In genomic region chr22:45212306-45212709, GRCh38 we compare ENCODE assay signal across 9 cellular contexts. TPM values are rescaled to one million over a fixed set of nuclear protein-coding genes. Genes with fewer than 3 reads are reported as not detected.
DNase-seq lines count a peak whose midpoint lies in the region; ATAC-seq and TF ChIP-seq lines count a peak whose summit lies in the region.
"Had no signal": no experiment of that assay in that cellular context is flagged by ENCODE, and none has a peak within 500 bp of the region (broad histone marks: within the 10 kb centered on the region; RNA-seq: fewer than 3 reads in every experiment).

No MANE protein-coding gene starts in this region.

- peak overlapping the region; percentile 4 for H3K4me3 ChIP-seq in ectodermal cell (ENCODE audit: insufficient read depth, low read depth, low read length)
- H3K4me3 ChIP-seq in lung = no peak overlapping the region
- peak overlapping the region; percentile 0 for H3K4me3 ChIP-seq in urinary bladder (ENCODE audit: low read depth, low read length)

- no peak for TF ChIP-seq CTCF in lung (IDR thresholded peaks at IDR 0.05; ENCODE audit: control extremely low read depth, extremely low read depth)

- ATAC-seq in lung (ENCODE audit: insufficient read depth, low FRiP score) (no peak), GM21447 (IDR thresholded peaks at IDR 0.05; ENCODE audit: unreplicated experiment) (no peak), GM19455 (IDR thresholded peaks at IDR 0.05; ENCODE audit: unreplicated experiment) (no peak), GM18517 (IDR thresholded peaks at IDR 0.05; ENCODE audit: unreplicated experiment) (no peak)

- H3K27me3 ChIP-seq in ectodermal cell (ENCODE audit: control insufficient read depth, insufficient read depth, low read length, poor library complexity, severe bottlenecking) (peaks cover 9% of the 10 kb centered on the region), lung (ENCODE audit: control insufficient read depth, insufficient read depth) (no peaks in the 10 kb centered on the region)

- H3K27ac ChIP-seq in ectodermal cell (ENCODE audit: insufficient read depth, low read depth, low read length, poor library complexity, severe bottlenecking) = no peak overlapping the region
- H3K27ac ChIP-seq in lung (ENCODE audit: low read depth in 1 of 2, low read length in 1 of 2) = peak overlapping the region in 1 of 2 donors; percentile 21
- no peak overlapping the region for H3K27ac ChIP-seq in urinary bladder (ENCODE audit: low read depth)
- H3K27ac ChIP-seq: 22Rv1 had no signal

- H3K36me3 ChIP-seq in ectodermal cell (ENCODE audit: control insufficient read depth, insufficient read depth, low read length) = no peaks in the 10 kb centered on the region
- H3K36me3 ChIP-seq in lung (ENCODE audit: control insufficient read depth in 2 of 2, insufficient read depth in 2 of 2, low read length in 2 of 2) = peaks cover 0 to 15% of the 10 kb centered on the region in 2 donors
- H3K36me3 ChIP-seq in urinary bladder (ENCODE audit: insufficient read depth) = no peaks in the 10 kb centered on the region

- no peaks in the 10 kb centered on the region for H3K9me3 ChIP-seq in ectodermal cell (ENCODE audit: control insufficient read depth, low read length)
- H3K9me3 ChIP-seq in lung (ENCODE audit: control insufficient read depth in 2 of 2, insufficient read depth in 1 of 2, low read length in 1 of 2) = peaks cover 0 to 3% of the 10 kb centered on the region in 2 donors

- H3K4me1 ChIP-seq in ectodermal cell (ENCODE audit: control insufficient read depth, insufficient read depth, low read length) (peaks cover 22% of the 10 kb centered on the region), lung (ENCODE audit: control insufficient read depth in 2 of 2, insufficient read depth in 2 of 2, low read length in 2 of 2) (peaks cover 0 to 6% of the 10 kb centered on the region in 2 donors), urinary bladder (ENCODE audit: insufficient read depth) (no peaks in the 10 kb centered on the region)

- 10 to 14% methylated on average over 13 to 14 of the region's 14 CpGs for WGBS in ectodermal cell, 2 experiments
- 36 to 55% methylated on average over 13 to 14 of the region's 14 CpGs for WGBS in lung, 2 donors
- WGBS in urinary bladder = 13% methylated on average over 14 of the region's 14 CpGs

- DNase-seq in DMS 273 (lab: John Stamatoyannopoulos, UW; ENCODE audit: unreplicated experiment) (peak; percentile 21), DMS 273 treated with DMSO at 0.1 percent for 48 hours (lab: John Stamatoyannopoulos, UW) (no peak), lung (ENCODE audit: low spot score) (peak; percentile 62)

RNA-seq across cellular contexts. Expression of gene KIAA0930, which starts 28.4 kb away (rescaled TPM):
- polyA plus RNA-seq in ectodermal cell (2013, experiment 1 of 4) = 37.0 TPM
- polyA plus RNA-seq in ectodermal cell (2013, experiment 2 of 4) = 36.3 TPM
- polyA plus RNA-seq in ectodermal cell (2013, experiment 3 of 4) = 27.5 TPM
- polyA plus RNA-seq in ectodermal cell (2013, experiment 4 of 4) = 31.5 TPM
- total RNA-seq in lung (10 to 100 TPM; 25.9 to 67.3 TPM), urinary bladder (22.9 TPM)
- polyA plus RNA-seq in lung (10 to 100 TPM; 57.3 to 57.4 TPM), urinary bladder (58.7 TPM)

RNA-seq across cellular contexts. Expression of gene NUP50, which starts 48.6 kb away (rescaled TPM):
- polyA plus RNA-seq in ectodermal cell (2013, experiment 1 of 4) = 84.0 TPM
- 78.7 TPM for polyA plus RNA-seq in ectodermal cell (2013, experiment 2 of 4)
- polyA plus RNA-seq in ectodermal cell (2013, experiment 3 of 4) = 60.5 TPM
- polyA plus RNA-seq in ectodermal cell (2013, experiment 4 of 4) = 60.7 TPM
- total RNA-seq in lung (10 to 100 TPM; 66.2 to 80.1 TPM), urinary bladder (44.3 TPM)
- polyA plus RNA-seq in lung (10 to 100 TPM; 15.2 to 27.6 TPM), urinary bladder (17.6 TPM)
